ENCODE assay signal across 1 cellular context in the genomic region with DNA sequence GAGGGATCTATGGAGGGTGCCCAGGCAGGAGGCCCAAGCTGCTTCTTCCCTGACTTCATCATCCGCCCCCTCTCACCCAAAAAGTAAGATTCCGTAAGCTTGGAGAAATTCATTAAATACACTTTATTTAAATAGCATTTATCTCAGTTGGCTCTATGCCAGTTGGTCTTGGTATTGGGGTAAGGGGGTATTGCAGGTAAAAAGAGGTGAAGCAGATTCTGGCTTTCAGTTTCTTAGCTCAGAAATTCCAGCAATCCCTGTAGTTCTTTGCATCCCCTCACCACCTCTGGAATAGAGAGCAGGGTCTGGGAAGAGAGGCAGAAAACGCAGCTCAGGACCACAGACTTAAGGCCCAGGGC.
TF ChIP-seq lines count a peak whose summit lies in the region.

No MANE protein-coding gene starts in this region.

TF ChIP-seq in HEK293, 187 proteins besides CTCF, POLR2A, EP300 and RAD21:
- TF ChIP-seq ZBTB21 (tag by site-specific recombination; IDR thresholded peaks at IDR 0.05) (no peak), ZNF184 (tag by site-specific recombination; IDR thresholded peaks at IDR 0.05) (0 out of 2 replicates have a peak, but pooled peaks have one; percentile 26)
